9 cellular contexts compared by ENCODE assay signal in genomic region chr11:75263944-75264349, GRCh38. TPM values are rescaled to one million over a fixed set of nuclear protein-coding genes. Genes with fewer than 3 reads are reported as not detected.
DNase-seq lines count a peak whose midpoint lies in the region; ATAC-seq and TF ChIP-seq lines count a peak whose summit lies in the region.
"Had no signal": no experiment of that assay in that cellular context is flagged by ENCODE, and none has a peak within 500 bp of the region (broad histone marks: within the 10 kb centered on the region; RNA-seq: fewer than 3 reads in every experiment).

No MANE protein-coding gene starts in this region.

- no peaks in the 10 kb centered on the region for H3K9me2 ChIP-seq in MM.1S (replicated peaks; ENCODE audit: insufficient read depth, low read length)

- no peaks in the 10 kb centered on the region for H3K27me3 ChIP-seq in CD8-positive, alpha-beta memory T cell (ENCODE audit: insufficient read depth, low read length, poor library complexity, severe bottlenecking)
- peaks cover 3% of the 10 kb centered on the region; the same call in 1 of the 2 replicates for H3K27me3 ChIP-seq in MM.1S (replicated peaks; ENCODE audit: insufficient read depth, low read length)
- H3K27me3 ChIP-seq: testis had no signal

- H3K27me3 Mint-ChIP-seq in CD8-positive, alpha-beta memory T cell: no peaks in the 10 kb centered on the region
- no peaks in the 10 kb centered on the region for H3K27me3 Mint-ChIP-seq in central memory CD8-positive, alpha-beta T cell
- H3K27me3 Mint-ChIP-seq in natural killer cell (ENCODE audit: low read depth in 2 of 2): no peaks in the 10 kb centered on the region

- peak in 1 of 5 donors; percentile 41 for DNase-seq in CD8-positive, alpha-beta memory T cell
- peak; percentile 76 for DNase-seq in NB4 (ENCODE audit: low read depth)
- no peak for DNase-seq in central memory CD8-positive, alpha-beta T cell (ENCODE audit: low spot score in 2 of 2)
- DNase-seq in natural killer cell: no peak
- DNase-seq in ureter (ENCODE audit: low spot score): no peak
- no peak for DNase-seq in MM.1S
- DNase-seq: foreskin melanocyte, testis had no signal

- no peaks in the 10 kb centered on the region for H3K36me3 ChIP-seq in CD8-positive, alpha-beta memory T cell (ENCODE audit: insufficient read depth, low read length)
- no peaks in the 10 kb centered on the region for H3K36me3 ChIP-seq in MM.1S (replicated peaks; ENCODE audit: insufficient read depth, low read length)

- CTCF ChIA-PET in CD8-positive, alpha-beta memory T cell (lab: Charles Lee): interaction anchor here (0.7 to 1.6 kb wide), 3 partner anchors 16 to 122 kb away, joined by 3 to 5 read pairs (median 4); no protein-coding TSS in a partner anchor

- no peaks in the 10 kb centered on the region for H3K9me3 ChIP-seq in CD8-positive, alpha-beta memory T cell (ENCODE audit: low read length)
- H3K9me3 ChIP-seq in MM.1S (replicated peaks; ENCODE audit: insufficient read depth, low read length): no peaks in the 10 kb centered on the region
- H3K9me3 ChIP-seq: testis had no signal

- no peak overlapping the region for H3K9ac ChIP-seq in MM.1S (ENCODE audit: low read length)

- H3K9me3 Mint-ChIP-seq in CD8-positive, alpha-beta memory T cell: no peaks in the 10 kb centered on the region
- H3K9me3 Mint-ChIP-seq in central memory CD8-positive, alpha-beta T cell: no peaks in the 10 kb centered on the region
- no peaks in the 10 kb centered on the region for H3K9me3 Mint-ChIP-seq in natural killer cell

- no peak overlapping the region for H2AFZ ChIP-seq in MM.1S (ENCODE audit: low read length)

- H3K27ac ChIP-seq in CD8-positive, alpha-beta memory T cell (ENCODE audit: low read depth, low read length): no peak overlapping the region
- no peak overlapping the region for H3K27ac ChIP-seq in MM.1S (ENCODE audit: low read length)
- H3K27ac ChIP-seq: testis had no signal

- H3K4me3 ChIP-seq in CD8-positive, alpha-beta memory T cell (ENCODE audit: low read length): no peak overlapping the region
- no peak overlapping the region for H3K4me3 ChIP-seq in NB4 (ENCODE audit: low read depth, low read length)
- H3K4me3 ChIP-seq in MM.1S (ENCODE audit: low read length): no peak overlapping the region
- H3K4me3 ChIP-seq: testis had no signal

- peaks cover 0 to 15% (median 0%) of the 10 kb centered on the region in 3 donors for H3K36me3 Mint-ChIP-seq in CD8-positive, alpha-beta memory T cell
- H3K36me3 Mint-ChIP-seq in central memory CD8-positive, alpha-beta T cell (ENCODE audit: insufficient read depth): peaks cover 8% of the 10 kb centered on the region
- H3K36me3 Mint-ChIP-seq in natural killer cell: no peaks in the 10 kb centered on the region

- peak overlapping the region in 1 of 7 donors; percentile 30 for H3K4me3 Mint-ChIP-seq in CD8-positive, alpha-beta memory T cell
- no peak overlapping the region for H3K4me3 Mint-ChIP-seq in central memory CD8-positive, alpha-beta T cell
- H3K4me3 Mint-ChIP-seq in natural killer cell: no peak overlapping the region

- POLR2A ChIA-PET in CD8-positive, alpha-beta memory T cell (lab: Charles Lee): no interaction called here

- H3K79me2 ChIP-seq in MM.1S (ENCODE audit: low read length): no peaks in the 10 kb centered on the region

- peak overlapping the region; percentile 44 to 89 (median 68) for H3K27ac Mint-ChIP-seq in CD8-positive, alpha-beta memory T cell
- H3K27ac Mint-ChIP-seq in central memory CD8-positive, alpha-beta T cell (ENCODE audit: low read depth): peak overlapping the region; percentile 16
- H3K27ac Mint-ChIP-seq in natural killer cell: peak overlapping the region; percentile 74 to 93

- TF ChIP-seq CTCF in NB4 (IDR thresholded peaks at IDR 0.05; ENCODE audit: low read depth, low read length) (no peak), natural killer cell (IDR thresholded peaks at IDR 0.05) (no peak), MM.1S (IDR thresholded peaks at IDR 0.05; ENCODE audit: low read length) (no peak)

- ATAC-seq in central memory CD8-positive, alpha-beta T cell (replicated peaks; ENCODE audit: extremely low read depth, poor library complexity, severe bottlenecking): peak; percentile 36
- ATAC-seq in natural killer cell (peak; percentile 45 to 69 (median 67)), GM21515 (IDR thresholded peaks at IDR 0.05; ENCODE audit: unreplicated experiment) (no peak)

- intact Hi-C loops in natural killer cell (cut with micrococcal nuclease): no loop called here

- no peak overlapping the region for H3K4me2 ChIP-seq in MM.1S (ENCODE audit: low read depth, low read length)

- TF ChIP-seq POLR2A in NB4 (IDR thresholded peaks at IDR 0.05; ENCODE audit: extremely low read depth, insufficient read length): no peak

- H3K4me1 Mint-ChIP-seq in CD8-positive, alpha-beta memory T cell: peaks cover 39 to 49% (median 47%) of the 10 kb centered on the region in 3 donors
- H3K4me1 Mint-ChIP-seq in central memory CD8-positive, alpha-beta T cell: peaks cover 36% of the 10 kb centered on the region
- H3K4me1 Mint-ChIP-seq in natural killer cell: peaks cover 45 to 56% of the 10 kb centered on the region in 2 donors

- no peaks in the 10 kb centered on the region for H3F3A ChIP-seq in MM.1S (ENCODE audit: insufficient read depth, low read length)

- peaks cover 47% of the 10 kb centered on the region for H3K4me1 ChIP-seq in CD8-positive, alpha-beta memory T cell (ENCODE audit: insufficient read depth, low read length)
- H3K4me1 ChIP-seq in MM.1S (ENCODE audit: low read length): peaks cover 8% of the 10 kb centered on the region; the same call in 1 of the 2 replicates

- no peaks in the 10 kb centered on the region for H4K20me1 ChIP-seq in MM.1S (ENCODE audit: insufficient read depth, low read length)

RNA-seq across cellular contexts. Expression of gene TPBGL, which starts 23.4 kb away (rescaled TPM):
- total RNA-seq in CD8-positive, alpha-beta memory T cell: under 1 TPM in 1 of 2 experiments, not detected in 1; 0.09 TPM
- polyA plus RNA-seq in CD8-positive, alpha-beta memory T cell: 0.23 TPM
- total RNA-seq in natural killer cell (under 1 TPM; 0.34 to 0.75 (median 0.45) TPM), ureter (0.26 TPM)

Comparison
In these comparisons a context has a peak if more than half of its experiments do, and no peak if none do; other contexts are left out.
1. H3K27ac Mint-ChIP-seq: peak in every context shown above with its lines; median percentile 84 in natural killer cell; 68 in CD8-positive, alpha-beta memory T cell; 16 in central memory CD8-positive, alpha-beta T cell.